In genomic region chr5:142360607-142361120, GRCh38 we compare ENCODE assay signal across 1 cellular context.
TF ChIP-seq lines count a peak whose summit lies in the region.

No MANE protein-coding gene starts in this region.

TF ChIP-seq in SK-N-SH, 30 proteins besides CTCF, POLR2A, EP300 and RAD21 (continued from another document):
- no peak for TF ChIP-seq USF1 (IDR thresholded peaks at IDR 0.05; ENCODE audit: borderline replicate concordance, low read depth)
- no peak for TF ChIP-seq SIN3A (IDR thresholded peaks at IDR 0.05; ENCODE audit: borderline replicate concordance, low read depth, low read length)
- TF ChIP-seq, protein P1, sequence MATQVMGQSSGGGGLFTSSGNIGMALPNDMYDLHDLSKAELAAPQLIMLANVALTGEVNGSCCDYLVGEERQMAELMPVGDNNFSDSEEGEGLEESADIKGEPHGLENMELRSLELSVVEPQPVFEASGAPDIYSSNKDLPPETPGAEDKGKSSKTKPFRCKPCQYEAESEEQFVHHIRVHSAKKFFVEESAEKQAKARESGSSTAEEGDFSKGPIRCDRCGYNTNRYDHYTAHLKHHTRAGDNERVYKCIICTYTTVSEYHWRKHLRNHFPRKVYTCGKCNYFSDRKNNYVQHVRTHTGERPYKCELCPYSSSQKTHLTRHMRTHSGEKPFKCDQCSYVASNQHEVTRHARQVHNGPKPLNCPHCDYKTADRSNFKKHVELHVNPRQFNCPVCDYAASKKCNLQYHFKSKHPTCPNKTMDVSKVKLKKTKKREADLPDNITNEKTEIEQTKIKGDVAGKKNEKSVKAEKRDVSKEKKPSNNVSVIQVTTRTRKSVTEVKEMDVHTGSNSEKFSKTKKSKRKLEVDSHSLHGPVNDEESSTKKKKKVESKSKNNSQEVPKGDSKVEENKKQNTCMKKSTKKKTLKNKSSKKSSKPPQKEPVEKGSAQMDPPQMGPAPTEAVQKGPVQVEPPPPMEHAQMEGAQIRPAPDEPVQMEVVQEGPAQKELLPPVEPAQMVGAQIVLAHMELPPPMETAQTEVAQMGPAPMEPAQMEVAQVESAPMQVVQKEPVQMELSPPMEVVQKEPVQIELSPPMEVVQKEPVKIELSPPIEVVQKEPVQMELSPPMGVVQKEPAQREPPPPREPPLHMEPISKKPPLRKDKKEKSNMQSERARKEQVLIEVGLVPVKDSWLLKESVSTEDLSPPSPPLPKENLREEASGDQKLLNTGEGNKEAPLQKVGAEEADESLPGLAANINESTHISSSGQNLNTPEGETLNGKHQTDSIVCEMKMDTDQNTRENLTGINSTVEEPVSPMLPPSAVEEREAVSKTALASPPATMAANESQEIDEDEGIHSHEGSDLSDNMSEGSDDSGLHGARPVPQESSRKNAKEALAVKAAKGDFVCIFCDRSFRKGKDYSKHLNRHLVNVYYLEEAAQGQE (IDR thresholded peaks at IDR 0.05; ENCODE audit: low read depth, low read length), result 0 out of 2 replicates have a peak, but pooled peaks have one; percentile 25
- peak; percentile 39; the same call in 1 of the 2 replicates for TF ChIP-seq POLR2AphosphoS5 (IDR thresholded peaks at IDR 0.05; ENCODE audit: low read depth, low read length)
- no peak for TF ChIP-seq RXRA (IDR thresholded peaks at IDR 0.05; ENCODE audit: borderline replicate concordance, low read depth)
- TF ChIP-seq, protein P2, sequence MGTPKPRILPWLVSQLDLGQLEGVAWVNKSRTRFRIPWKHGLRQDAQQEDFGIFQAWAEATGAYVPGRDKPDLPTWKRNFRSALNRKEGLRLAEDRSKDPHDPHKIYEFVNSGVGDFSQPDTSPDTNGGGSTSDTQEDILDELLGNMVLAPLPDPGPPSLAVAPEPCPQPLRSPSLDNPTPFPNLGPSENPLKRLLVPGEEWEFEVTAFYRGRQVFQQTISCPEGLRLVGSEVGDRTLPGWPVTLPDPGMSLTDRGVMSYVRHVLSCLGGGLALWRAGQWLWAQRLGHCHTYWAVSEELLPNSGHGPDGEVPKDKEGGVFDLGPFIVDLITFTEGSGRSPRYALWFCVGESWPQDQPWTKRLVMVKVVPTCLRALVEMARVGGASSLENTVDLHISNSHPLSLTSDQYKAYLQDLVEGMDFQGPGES (IDR thresholded peaks at IDR 0.05; ENCODE audit: low read depth, low read length), result no peak
- TF ChIP-seq NFIC (IDR thresholded peaks at IDR 0.05; ENCODE audit: borderline replicate concordance), result no peak
- TF ChIP-seq RCOR1 (IDR thresholded peaks at IDR 0.05; ENCODE audit: low read length), result no peak
